Comparison of ENCODE assay signal across 8 cellular contexts in the genomic region with DNA sequence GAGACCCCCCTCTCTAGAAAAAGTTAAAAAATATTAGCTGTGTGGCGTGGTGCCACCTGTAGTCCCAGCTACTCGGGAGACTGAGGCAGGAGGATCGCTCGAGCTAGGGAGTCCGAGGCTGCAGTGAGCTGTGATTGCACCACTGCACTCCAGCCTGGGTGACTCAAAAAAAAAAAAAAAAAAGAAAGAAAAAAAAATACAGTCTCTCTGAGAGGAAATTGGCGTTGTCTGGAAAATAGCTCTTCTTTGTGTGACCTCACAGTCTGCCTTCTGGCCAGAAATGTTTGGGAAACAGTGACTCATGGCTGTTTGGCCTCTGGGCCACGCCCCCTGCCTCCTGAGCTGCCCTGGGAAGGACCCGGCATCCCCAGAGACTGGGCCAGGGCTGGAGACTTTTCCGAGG. TPM values are rescaled to one million over a fixed set of nuclear protein-coding genes. Genes with fewer than 3 reads are reported as not detected.
DNase-seq lines count a peak whose midpoint lies in the region; ATAC-seq and TF ChIP-seq lines count a peak whose summit lies in the region.

No MANE protein-coding gene starts in this region.

- H3K9ac ChIP-seq in HUES64 (ENCODE audit: low read depth, low read length) = peak overlapping the region; percentile 43; the same call in 1 of the 2 replicates
- peak overlapping the region; percentile 79 for H3K9ac ChIP-seq in adipocyte (ENCODE audit: low read length)

- H3K4me3 Mint-ChIP-seq in CD4-positive, alpha-beta memory T cell = no peak overlapping the region

- H3K27ac ChIP-seq in HUES64 (ENCODE audit: low read depth, low read length) = no peak overlapping the region; the same call in 1 of the 2 replicates
- H3K27ac ChIP-seq in CD4-positive, alpha-beta memory T cell (ENCODE audit: low read depth, low read length) = no peak overlapping the region

- peaks cover 8 to 12% of the 10 kb centered on the region in 2 donors for H3K36me3 Mint-ChIP-seq in CD4-positive, alpha-beta memory T cell

- H3K27ac Mint-ChIP-seq in CD4-positive, alpha-beta memory T cell = no peak overlapping the region

- H3K36me3 ChIP-seq in HUES64 (ENCODE audit: insufficient read depth, low read length) (no peaks in the 10 kb centered on the region; the same call in 1 of the 2 replicates), adipocyte (ENCODE audit: control insufficient read depth, insufficient read depth, low read length, severe bottlenecking) (no peaks in the 10 kb centered on the region)
- H3K36me3 ChIP-seq in CD4-positive, alpha-beta memory T cell (ENCODE audit: insufficient read depth, low read length) = peaks cover 2% of the 10 kb centered on the region

- DNase-seq in AG04449 (ENCODE audit: low read depth, low spot score) (peak; percentile 65), adipocyte (ENCODE audit: low read depth) (peak; percentile 98), left cardiac atrium (peak; percentile 95), retinal pigment epithelial cell (ENCODE audit: low read depth) (peak; percentile 71), NCI-H1105 treated with DMSO at 0.1 percent for 48 hours (lab: John Stamatoyannopoulos, UW) (no peak)
- no peak for DNase-seq in CD4-positive, alpha-beta memory T cell

- CTCF ChIA-PET in AG04449 (lab: Yijun Ruan, JAX) = interaction anchor here (0.9 to 4.3 kb wide), 6 partner anchors 11 to 157 kb away, joined by 3 to 46 read pairs (median 4); a partner anchor contains a TSS
- CTCF ChIA-PET in CD4-positive, alpha-beta memory T cell (lab: Charles Lee; ENCODE audit: partially characterized antibody) = interaction anchor here (0.6 to 2.8 kb wide), 3 partner anchors 10 to 70 kb away, joined by 3 to 11 read pairs (median 8); a partner anchor contains a TSS

- POLR2A ChIA-PET in AG04449 (lab: Yijun Ruan, JAX) = interaction anchor here (0.9 to 2.0 kb wide), 4 partner anchors 11 to 90 kb away, joined by 3 to 14 read pairs (median 5); a partner anchor contains a TSS
- POLR2A ChIA-PET in CD4-positive, alpha-beta memory T cell (lab: Charles Lee; ENCODE audit: partially characterized antibody) = interaction anchor here (0.6 to 1.0 kb wide), 2 partner anchors 10 to 144 kb away, joined by 3 read pairs; no protein-coding TSS in a partner anchor

- H3K9me3 Mint-ChIP-seq in CD4-positive, alpha-beta memory T cell = no peaks in the 10 kb centered on the region

- H3K4me1 ChIP-seq in HUES64 (ENCODE audit: insufficient read depth, low read length) = no peaks in the 10 kb centered on the region
- peaks cover 19% of the 10 kb centered on the region for H3K4me1 ChIP-seq in adipocyte (ENCODE audit: control insufficient read depth, insufficient read depth, low read length)
- H3K4me1 ChIP-seq in CD4-positive, alpha-beta memory T cell (ENCODE audit: insufficient read depth, low read length) = no peaks in the 10 kb centered on the region

- H3K9me3 ChIP-seq in HUES64 (ENCODE audit: insufficient read depth, low read depth, low read length) = no peaks in the 10 kb centered on the region
- no peaks in the 10 kb centered on the region for H3K9me3 ChIP-seq in adipocyte (ENCODE audit: control insufficient read depth, low read length)
- no peaks in the 10 kb centered on the region for H3K9me3 ChIP-seq in CD4-positive, alpha-beta memory T cell (ENCODE audit: control insufficient read depth in 1 of 2, low read length in 2 of 2)

- H3K27me3 ChIP-seq in HUES64 (ENCODE audit: insufficient read depth, low read length) (no peaks in the 10 kb centered on the region), adipocyte (replicated peaks; ENCODE audit: control insufficient read depth, insufficient read depth, low read length) (no peaks in the 10 kb centered on the region)
- no peaks in the 10 kb centered on the region for H3K27me3 ChIP-seq in CD4-positive, alpha-beta memory T cell (ENCODE audit: insufficient read depth, low read length)

- H3K4me3 ChIP-seq in AG04449 (ENCODE audit: low read depth, low read length) (no peak overlapping the region), HUES64 (ENCODE audit: low read length) (no peak overlapping the region), adipocyte (ENCODE audit: low read length) (peak overlapping the region; percentile 65), retinal pigment epithelial cell (ENCODE audit: low read length) (no peak overlapping the region)
- no peak overlapping the region for H3K4me3 ChIP-seq in CD4-positive, alpha-beta memory T cell (ENCODE audit: low read length in 2 of 2)

- intact Hi-C loops in left cardiac atrium (cut with DNase I) = loop anchor here in 1 of 2 donors (5.0 kb wide), 1 partner anchor 38 kb away; no protein-coding TSS in a partner anchor
- intact Hi-C loops in CD4-positive, alpha-beta memory T cell (cut with micrococcal nuclease) = no loop called here

- ATAC-seq in left cardiac atrium (peak; percentile 98 to 99), HG02763 (IDR thresholded peaks at IDR 0.05; ENCODE audit: unreplicated experiment) (no peak)

- H3K4me1 Mint-ChIP-seq in CD4-positive, alpha-beta memory T cell = no peaks in the 10 kb centered on the region

- TF ChIP-seq CTCF in AG04449 (IDR thresholded peaks at IDR 0.05; ENCODE audit: insufficient read depth, low read length, missing control alignments) (no peak), retinal pigment epithelial cell (conservative IDR thresholded peaks at IDR 0.05; ENCODE audit: low read depth, low read length) (no peak)

- 76% methylated on average over 9 of the region's 9 CpGs for WGBS in HUES64

- no peaks in the 10 kb centered on the region for H3K27me3 Mint-ChIP-seq in CD4-positive, alpha-beta memory T cell

RNA-seq across cellular contexts. Expression of a gene that starts 10.7 kb away (rescaled TPM):
- polyA plus RNA-seq in HUES64 (2013, experiment 1 of 2) = 11.4 TPM
- polyA plus RNA-seq in HUES64 (2013, experiment 2 of 2) = 17.1 TPM
- total RNA-seq in left cardiac atrium = 10 to 100 TPM; 81.1 to 87.8 TPM
- total RNA-seq in CD4-positive, alpha-beta memory T cell = 10 to 100 TPM; 25.5 to 30.3 TPM
- polyA plus RNA-seq in CD4-positive, alpha-beta memory T cell = 10 to 100 TPM; 46.0 to 60.9 TPM

RNA-seq across cellular contexts. Expression of a gene that starts 21.0 kb away (rescaled TPM):
- 364 TPM for polyA plus RNA-seq in HUES64 (2013, experiment 1 of 2)
- 312 TPM for polyA plus RNA-seq in HUES64 (2013, experiment 2 of 2)
- total RNA-seq in left cardiac atrium = 100 to 1,000 TPM; 102 to 126 TPM
- 100 to 1,000 TPM; 197 to 199 TPM for total RNA-seq in CD4-positive, alpha-beta memory T cell
- polyA plus RNA-seq in CD4-positive, alpha-beta memory T cell = 100 to 1,000 TPM; 206 to 245 TPM

RNA-seq across cellular contexts. Expression of a gene that starts 33.7 kb away (rescaled TPM):
- 92.1 TPM for polyA plus RNA-seq in HUES64 (2013, experiment 1 of 2)
- 85.2 TPM for polyA plus RNA-seq in HUES64 (2013, experiment 2 of 2)
- total RNA-seq in left cardiac atrium = 100 to 1,000 TPM; 133 to 163 TPM
- 100 to 1,000 TPM; 107 to 109 TPM for total RNA-seq in CD4-positive, alpha-beta memory T cell
- polyA plus RNA-seq in CD4-positive, alpha-beta memory T cell = 10 to 100 TPM; 40.2 to 87.0 TPM

RNA-seq across cellular contexts. Expression of a gene that starts 59.9 kb away (rescaled TPM):
- 1.5 TPM for polyA plus RNA-seq in HUES64 (2013, experiment 1 of 2)
- polyA plus RNA-seq in HUES64 (2013, experiment 2 of 2) = 1.3 TPM
- total RNA-seq in left cardiac atrium = 10 to 100 TPM; 16.3 to 81.6 TPM
- total RNA-seq in CD4-positive, alpha-beta memory T cell = not detected
- not detected for polyA plus RNA-seq in CD4-positive, alpha-beta memory T cell

Comparison
In these comparisons a context has a peak if more than half of its experiments do, and no peak if none do; other contexts are left out.
1. DNase-seq: peak in AG04449 (single experiment), adipocyte (single experiment), left cardiac atrium (single experiment) and retinal pigment epithelial cell (single experiment); none in NCI-H1105 treated with DMSO at 0.1 percent for 48 hours (single experiment) and CD4-positive, alpha-beta memory T cell (0 of 5).